Comparison of ENCODE assay signal across 8 cellular contexts in genomic region chr3:100708989-100709839, GRCh38. TPM values are rescaled to one million over a fixed set of nuclear protein-coding genes. Genes with fewer than 3 reads are reported as not detected.
DNase-seq lines count a peak whose midpoint lies in the region; ATAC-seq, FAIRE-seq and TF ChIP-seq lines count a peak whose summit lies in the region.

Gene TFG (plus strand): TSS chr3:100709494. CDS start chr3:100713686, 4,192 bp downstream.

- H3K27me3 ChIP-seq in BE2C: no peaks in the 10 kb centered on the region

- peak; percentile 98 for DNase-seq in BE2C
- peak; percentile 77 for DNase-seq in GM19240 (ENCODE audit: insufficient read length, low spot score)
- DNase-seq in NCI-H526 (lab: John Stamatoyannopoulos, UW): peak; percentile 93 to 98
- DNase-seq in activated CD4-positive, alpha-beta T cell treated with anti-CD3 and anti-CD28 coated beads for 48 hours: peak; percentile 98
- DNase-seq in kidney glomerular epithelial cell (lab: John Stamatoyannopoulos, UW): peak; percentile 98
- DNase-seq in stimulated activated CD4-positive, alpha-beta T cell treated with anti-CD3 and anti-CD28 coated beads, Interleukin-1b, Interleukin-23, amount 100 ng/mL, for 1 hour (ENCODE audit: low read depth in 2 of 2): peak; percentile 91 to 97

- FAIRE-seq in colon (lab: Jason Lieb, UNC): peak; percentile 28

- H3K9me3 ChIP-seq in BE2C: no peaks in the 10 kb centered on the region

- no peak for TF ChIP-seq CTCF in BE2C (IDR thresholded peaks at IDR 0.05; ENCODE audit: low read depth, low read length)

- H3K36me3 ChIP-seq in BE2C: peaks cover 17% of the 10 kb centered on the region

- peaks cover 3% of the 10 kb centered on the region for H3K4me1 ChIP-seq in BE2C

- peak; percentile 94 for ATAC-seq in HG03460 (IDR thresholded peaks at IDR 0.05; ENCODE audit: unreplicated experiment)

- peak within 1 kb of the TSS; percentile 80 for H3K4me3 ChIP-seq in BE2C (ENCODE audit: low read depth, low read length)

RNA-seq across cellular contexts. Expression of gene TFG, which starts in this region (rescaled TPM):
- 126 TPM for polyA plus RNA-seq in BE2C (2012; ENCODE audit: insufficient read depth, insufficient read length, low read depth)

Comparison
In these comparisons a context has a peak if more than half of its experiments do, and no peak if none do; other contexts are left out.
1. Peak in every context shown above with its lines: DNase-seq, ATAC-seq and H3K4me3 ChIP-seq.